In genomic region chr5:133051117-133051546, GRCh38 we compare ENCODE assay signal across 1 cellular context.
TF ChIP-seq lines count a peak whose summit lies in the region.

No MANE protein-coding gene starts in this region.

TF ChIP-seq in H1, 55 proteins besides CTCF, POLR2A, EP300 and RAD21 (continued from another document):
- TF ChIP-seq SIN3A (conservative IDR thresholded peaks at IDR 0.05 in 1 of 2, IDR thresholded peaks at IDR 0.05 in 1 of 2; ENCODE audit: low read depth in 1 of 2, low read length in 2 of 2) (0 out of 4 replicates have a peak, but pooled peaks of 1 of the 2 experiments have one; percentile 6), SP4 (IDR thresholded peaks at IDR 0.05; ENCODE audit: low read length) (no peak; the same call in 1 of the 2 replicates), CHD2 (IDR thresholded peaks at IDR 0.05; ENCODE audit: low read length) (no peak), EZH2 (IDR thresholded peaks at IDR 0.05; ENCODE audit: low read depth, low read length, severe bottlenecking) (no peak), KDM4A (IDR thresholded peaks at IDR 0.05; ENCODE audit: low read depth, low read length, severe bottlenecking) (no peak), PHF8 (conservative IDR thresholded peaks at IDR 0.05; ENCODE audit: low read depth, low read length) (no peak), SRF (IDR thresholded peaks at IDR 0.05; ENCODE audit: low read depth, low read length) (no peak)
